20 cellular contexts compared by ENCODE assay signal in genomic region chr16:4828567-4829320, GRCh38. TPM values are rescaled to one million over a fixed set of nuclear protein-coding genes. Genes with fewer than 3 reads are reported as not detected.
"Had no signal": no experiment of that assay in that cellular context is flagged by ENCODE, and none has a peak within 500 bp of the region (broad histone marks: within the 10 kb centered on the region; RNA-seq: fewer than 3 reads in every experiment).

No MANE protein-coding gene starts in this region.

- ATAC-seq: activated CD8-positive, alpha-beta T cell treated with anti-CD3 and anti-CD28 coated beads for 36 hours; activated T-cell treated with anti-CD3 and anti-CD28 coated beads, Interleukin-2, amount 50 U/mL, for 72 hours; gastroesophageal sphincter; natural killer cell; T-cell had no signal

- FAIRE-seq: small intestine had no signal

- H3K9me3 ChIP-seq: gastroesophageal sphincter, thyroid gland had no signal

- H3K27ac ChIP-seq: gastroesophageal sphincter, thyroid gland had no signal

- H3K27me3 ChIP-seq: gastroesophageal sphincter, thyroid gland had no signal

- DNase-seq: activated CD4-positive, alpha-beta T cell treated with anti-CD3 and anti-CD28 coated beads for 4 hours; activated CD8-positive, alpha-beta memory T cell treated with anti-CD3 and anti-CD28 coated beads, Interleukin-2, amount 50 U/mL, for 4 hours; activated CD8-positive, alpha-beta T cell treated with anti-CD3 and anti-CD28 coated beads for 36 hours; activated naive CD4-positive, alpha-beta T cell treated with Interleukin-2 at 50 U/mL for 16 hours; activated T-cell treated with anti-CD3 and anti-CD28 coated beads, Interleukin-2, amount 50 U/mL, for 72 hours; central memory CD4-positive, alpha-beta T cell; cortex of kidney; effector memory CD4-positive, alpha-beta T cell; hypothalamus; natural killer cell; nucleus accumbens; small intestine; T-cell; T1000; thyroid gland had no signal

- H3K4me3 ChIP-seq: gastroesophageal sphincter, thyroid gland had no signal

- H3K4me1 ChIP-seq: thyroid gland had no signal

RNA-seq across cellular contexts. Expression of gene SMIM22, which starts 33.6 kb away (rescaled TPM):
- total RNA-seq: activated CD8-positive, alpha-beta T cell treated with anti-CD3 and anti-CD28 coated beads for 36 hours; activated T-cell treated with anti-CD3 and anti-CD28 coated beads, Interleukin-2, amount 50 U/mL, for 72 hours; fibroblast of lung; gastroesophageal sphincter; lung microvascular endothelial cell; natural killer cell; SK-MEL-5; T-cell; thyroid gland had no signal
- polyA plus RNA-seq: fibroblast of lung had no signal

RNA-seq across cellular contexts. Expression of gene SEPTIN12, which starts 40.6 kb away (rescaled TPM):
- total RNA-seq: activated CD8-positive, alpha-beta T cell treated with anti-CD3 and anti-CD28 coated beads for 36 hours; activated T-cell treated with anti-CD3 and anti-CD28 coated beads, Interleukin-2, amount 50 U/mL, for 72 hours; fibroblast of lung; gastroesophageal sphincter; lung microvascular endothelial cell; SK-MEL-5; T-cell had no signal
- polyA plus RNA-seq: adipose tissue, fibroblast of lung, small intestine had no signal
